ENCODE assay signal across 20 cellular contexts in the genomic region with DNA sequence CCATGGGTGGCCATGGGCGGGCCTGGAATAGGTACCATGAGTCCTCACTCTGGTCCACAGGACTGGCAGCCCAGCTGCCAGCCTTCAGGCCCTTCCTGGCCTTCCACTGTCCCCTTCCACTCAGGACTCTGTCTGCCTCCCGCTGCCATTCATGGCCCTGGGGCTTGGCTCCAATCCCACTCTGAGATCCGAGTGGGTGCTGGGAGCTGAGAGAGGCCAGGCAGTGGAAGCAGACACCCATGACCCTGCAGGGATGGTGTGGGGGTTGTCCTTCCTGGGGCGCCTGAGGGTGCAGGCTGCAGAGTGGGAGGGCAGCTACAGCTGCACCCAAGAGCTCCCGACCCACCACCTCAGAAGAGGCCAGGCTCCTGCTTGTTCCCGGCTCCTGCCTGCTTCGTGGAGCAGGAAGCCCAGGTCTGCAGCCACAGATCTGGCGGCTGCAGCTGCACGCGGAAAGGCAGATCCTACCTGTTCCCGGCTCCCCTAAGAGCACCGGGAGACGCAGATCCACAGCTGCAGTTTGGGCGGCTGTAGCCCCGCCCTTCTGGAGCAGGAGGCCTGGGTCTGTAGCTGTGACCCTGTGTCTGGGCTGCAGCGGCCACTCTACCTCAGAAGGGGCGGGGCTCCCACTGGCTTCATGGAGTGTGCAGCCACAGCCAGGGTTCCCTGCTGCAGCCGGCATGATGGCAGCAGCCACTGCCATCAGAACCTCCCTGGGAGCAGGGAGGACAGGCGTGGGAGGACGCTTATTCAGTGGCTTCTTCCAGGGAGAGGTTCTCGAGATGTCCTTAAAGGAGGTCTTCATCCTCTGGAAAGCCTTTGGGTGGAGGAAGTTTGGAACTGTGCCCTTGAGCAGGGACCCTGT. TPM values are rescaled to one million over a fixed set of nuclear protein-coding genes. Genes with fewer than 3 reads are reported as not detected.
"Had no signal": no experiment of that assay in that cellular context is flagged by ENCODE, and none has a peak within 500 bp of the region (broad histone marks: within the 10 kb centered on the region; RNA-seq: fewer than 3 reads in every experiment).

No MANE protein-coding gene starts in this region.

- H3K4me3 Mint-ChIP-seq: activated naive CD8-positive, alpha-beta T cell had no signal

- H3K27me3 ChIP-seq: body of pancreas, foreskin keratinocyte, upper lobe of left lung had no signal

- DNase-seq: activated CD4-positive, alpha-beta T cell treated with anti-CD3 and anti-CD28 coated beads for 1 hour; activated CD4-positive, alpha-beta T cell treated with anti-CD3 and anti-CD28 coated beads, Interleukin-2, amount 50 U/mL, for 4 hours; amniotic stem cell; body of pancreas; central memory CD4-positive, alpha-beta T cell; cortex of kidney; effector CD8-positive, alpha-beta T cell; foreskin keratinocyte; psoas muscle; stimulated activated CD4-positive, alpha-beta T cell treated with anti-CD3 and anti-CD28 coated beads, Interleukin-2, amount 100 ng/mL, for 48 hours; stimulated activated naive CD4-positive, alpha-beta T cell; T-helper 1 cell had no signal

- H3K27ac Mint-ChIP-seq: activated naive CD8-positive, alpha-beta T cell had no signal

- ATAC-seq: body of pancreas, foreskin keratinocyte, psoas muscle, SK-N-SH treated with all-trans-retinoic acid at 6 μM for 48 hours had no signal

- H3K9me3 ChIP-seq: body of pancreas, psoas muscle had no signal

- H3K27me3 Mint-ChIP-seq: activated naive CD8-positive, alpha-beta T cell had no signal

- H3K4me1 ChIP-seq: body of pancreas, foreskin keratinocyte had no signal

- H3K27ac ChIP-seq: body of pancreas, foreskin keratinocyte, psoas muscle, upper lobe of left lung had no signal

- H3K4me3 ChIP-seq: body of pancreas, psoas muscle, upper lobe of left lung had no signal

RNA-seq across cellular contexts. Expression of a gene that starts 49.6 kb away (rescaled TPM):
- total RNA-seq: body of pancreas, foreskin keratinocyte, lower leg skin, mesenteric fat pad, osteocyte, psoas muscle, temporal lobe, upper lobe of left lung had no signal
- polyA plus RNA-seq: foreskin keratinocyte, neural cell, psoas muscle had no signal
